In genomic region chr10:125785831-125786230, GRCh38 we compare ENCODE assay signal across 28 cellular contexts. TPM values are rescaled to one million over a fixed set of nuclear protein-coding genes. Genes with fewer than 3 reads are reported as not detected.
"Had no signal": no experiment of that assay in that cellular context is flagged by ENCODE, and none has a peak within 500 bp of the region (broad histone marks: within the 10 kb centered on the region; RNA-seq: fewer than 3 reads in every experiment).

No MANE protein-coding gene starts in this region.

- DNase-seq: stimulated activated CD4-positive, alpha-beta T cell treated with anti-CD3 and anti-CD28 coated beads, Interleukin-2, amount 100 ng/mL, for 48 hours; stimulated activated CD4-positive, alpha-beta T cell treated with anti-CD3 and anti-CD28 coated beads, Interleukin-4, amount 100 ng/mL, for 1 hour; stimulated activated CD4-positive, alpha-beta T cell treated with anti-CD3 and anti-CD28 coated beads, Interleukin-4, amount 100 ng/mL, for 24 hours; stimulated activated CD4-positive, alpha-beta T cell treated with anti-CD3 and anti-CD28 coated beads, Interleukin-4, amount 100 ng/mL, for 4 hours; stimulated activated CD8-positive, alpha-beta memory T cell treated with anti-CD3 and anti-CD28 coated beads, Interleukin-4, amount 100 ng/mL, for 48 hours; stimulated activated naive B cell treated with anti-CD40 and anti-IgM and Interleukin-4, amounts not matched to agents 10 μg/mL and 1 μg/mL and 100 μg/mL, for 72 hours; stimulated activated naive CD4-positive, alpha-beta T cell; stimulated activated naive CD4-positive, alpha-beta T cell treated with Interleukin-2 at 50 U/mL for 16 hours; stimulated activated naive CD8-positive, alpha-beta T cell treated with anti-CD3 and anti-CD28 coated beads, Interleukin-15, amount 100 ng/mL, for 72 hours; stimulated activated naive CD8-positive, alpha-beta T cell treated with anti-CD3 and anti-CD28 coated beads, Interleukin-15, Interleukin-2, amounts not matched to agents 100 U/mL and 50 U/mL, for 24 hours; stomach; substantia nigra; testis; thyroid gland; tibial artery; transverse colon; trophoblast cell; upper lobe of left lung; upper lobe of right lung; uterus had no signal

- H3K27ac ChIP-seq: stomach, suprapubic skin, testis, thoracic aorta, thyroid gland, tibial artery, tibial nerve, transverse colon, upper lobe of left lung, upper lobe of right lung, uterus, vagina had no signal

- ATAC-seq: stimulated activated effector memory CD8-positive, alpha-beta T cell treated with anti-CD3 and anti-CD28 coated beads, Interleukin-12 subunit alpha, Interleukin-12 subunit beta, amount 100 ng/mL, for 72 hours; stimulated activated memory B cell treated with anti-CD40 and anti-IgM and Interleukin-4, amounts not matched to agents 10 μg/mL and 1 μg/mL and 100 μg/mL, for 72 hours; stimulated activated naive CD8-positive, alpha-beta T cell treated with anti-CD3 and anti-CD28 coated beads, Interleukin-15, amount 100 ng/mL, for 72 hours; stimulated activated naive CD8-positive, alpha-beta T cell treated with anti-CD3 and anti-CD28 coated beads, Interleukin-15, Interleukin-2, amounts not matched to agents 100 U/mL and 50 U/mL, for 24 hours; upper lobe of right lung had no signal

- H3K27me3 ChIP-seq: stomach, suprapubic skin, testis, thyroid gland, tibial artery, tibial nerve, transverse colon, upper lobe of left lung, upper lobe of right lung, uterus, vagina had no signal

- H3K4me3 ChIP-seq: stomach, suprapubic skin, testis, thoracic aorta, thyroid gland, tibial artery, tibial nerve, transverse colon, upper lobe of left lung, upper lobe of right lung, uterus, vagina had no signal

- H3K36me3 ChIP-seq: thoracic aorta, thyroid gland, transverse colon, upper lobe of right lung, uterus had no signal

- H3K4me1 ChIP-seq: stomach, suprapubic skin, testis, tibial artery, tibial nerve, transverse colon, upper lobe of left lung, upper lobe of right lung, uterus, vagina had no signal

- H3K9me3 ChIP-seq: stomach, suprapubic skin, testis, thoracic aorta, thyroid gland, tibial artery, tibial nerve, transverse colon, upper lobe of left lung, upper lobe of right lung, uterus, vagina had no signal

RNA-seq across cellular contexts. Expression of gene MMP21, which starts 10.2 kb away (rescaled TPM):
- total RNA-seq: thoracic aorta, upper lobe of right lung, ureter, vagina had no signal
- polyA plus RNA-seq: stomach, urinary bladder had no signal
